In the genomic region with DNA sequence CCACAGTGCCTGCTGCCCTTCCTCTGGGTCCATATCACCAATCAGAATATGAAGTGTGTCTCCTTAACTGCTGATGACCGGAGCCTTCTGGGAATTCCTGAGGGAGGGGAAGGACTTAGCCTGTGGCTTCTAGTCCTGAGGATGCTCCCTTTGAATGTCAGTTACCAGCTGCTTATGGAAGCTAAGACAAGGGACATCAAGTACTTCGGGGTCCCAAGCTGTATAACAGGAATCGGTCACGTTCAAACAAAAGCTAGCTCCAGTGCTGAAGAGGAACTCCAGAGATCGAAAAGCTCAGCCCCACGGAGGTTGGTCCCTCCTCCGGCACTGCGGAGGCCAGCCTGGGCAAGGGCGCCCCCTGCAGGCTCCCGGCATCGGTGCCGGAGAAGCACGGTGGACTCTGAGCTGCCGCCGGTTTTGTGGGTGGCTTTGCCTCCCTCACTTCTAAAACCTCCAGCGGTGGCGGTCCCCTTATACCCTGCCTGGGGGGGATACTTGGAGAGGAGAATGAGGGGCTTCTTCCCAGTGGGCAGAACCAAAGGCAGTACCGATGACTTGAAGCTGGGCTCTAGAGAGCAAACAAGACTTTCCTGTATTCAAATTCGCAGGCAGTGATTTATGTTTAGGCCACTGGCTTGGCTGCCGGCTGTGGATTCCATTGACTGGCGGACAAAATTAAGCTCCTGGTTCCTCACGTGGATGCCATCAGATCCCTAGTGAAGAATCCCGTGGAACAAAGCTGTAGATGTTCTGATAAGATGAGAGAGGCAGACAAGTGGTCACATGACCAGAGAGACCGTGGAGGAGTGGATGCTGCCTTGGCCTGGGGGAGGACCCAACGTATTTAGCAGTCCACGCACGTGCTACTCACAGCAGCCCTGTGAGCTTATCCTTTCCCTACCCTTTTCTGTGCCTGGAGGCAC, we compare ENCODE assay signal across 8 cellular contexts. TPM values are rescaled to one million over a fixed set of nuclear protein-coding genes. Genes with fewer than 3 reads are reported as not detected.
DNase-seq lines count a peak whose midpoint lies in the region; ATAC-seq and TF ChIP-seq lines count a peak whose summit lies in the region.

No MANE protein-coding gene starts in this region.

- peak overlapping the region; percentile 70 for H3K4me3 Mint-ChIP-seq in activated naive CD8-positive, alpha-beta T cell treated with anti-CD3 and anti-CD28 coated beads, Interleukin-2, amount 50 U/mL, for 24 hours

- CTCF ChIA-PET in HCT116 (lab: Charles Lee): interaction anchor here (0.6 to 3.0 kb wide), 52 partner anchors 9 to 763 kb away, joined by 3 to 59 read pairs (median 4); a partner anchor contains a TSS

- ATAC-seq in HCT116 (peak; percentile 96), heart left ventricle (peak; percentile 94 to 99 (median 99))
- peak; percentile 99 for ATAC-seq in activated naive CD8-positive, alpha-beta T cell treated with anti-CD3 and anti-CD28 coated beads, Interleukin-2, amount 50 U/mL, for 24 hours

- H3K9me2 ChIP-seq in HCT116 (ENCODE audit: insufficient read depth) (no peaks in the 10 kb centered on the region), SU-DHL-6 (replicated peaks; ENCODE audit: insufficient read depth, low read length) (no peaks in the 10 kb centered on the region)

- H3K36me3 ChIP-seq in HCT116 (ENCODE audit: control insufficient read depth in 1 of 2, insufficient read depth in 2 of 2, low read length in 2 of 2): no peaks in the 10 kb centered on the region
- no peaks in the 10 kb centered on the region for H3K36me3 ChIP-seq in SU-DHL-6 (ENCODE audit: low read length)
- H3K36me3 ChIP-seq in heart left ventricle: no peaks in the 10 kb centered on the region
- no peaks in the 10 kb centered on the region for H3K36me3 ChIP-seq in trophoblast cell (ENCODE audit: control insufficient read depth in 1 of 2, insufficient read depth in 2 of 2, low read length in 2 of 2)
- H3K36me3 ChIP-seq in tibial nerve: no peaks in the 10 kb centered on the region

- 2 to 6% (median 4%) methylated on average over 25 to 27 of the region's 27 CpGs for WGBS in heart left ventricle, 4 donors
- WGBS in trophoblast cell (ENCODE audit: extremely low coverage, insufficient coverage, insufficient read length): no CpG with 5 or more reads among the region's 27 CpGs
- 1 to 2% methylated on average over 24 of the region's 27 CpGs for WGBS in tibial nerve, 2 donors

- H3K27me3 Mint-ChIP-seq in activated naive CD8-positive, alpha-beta T cell treated with anti-CD3 and anti-CD28 coated beads, Interleukin-2, amount 50 U/mL, for 24 hours: peaks cover 17% of the 10 kb centered on the region

- no peaks in the 10 kb centered on the region for H3F3A ChIP-seq in SU-DHL-6 (ENCODE audit: insufficient read depth)

- peak; percentile 97 for TF ChIP-seq RAD21 in HCT116 (IDR thresholded peaks at IDR 0.05; ENCODE audit: low read depth)

- BruUV-seq in HCT116 (replicated peaks; lab: Mats Ljungman, UMichigan): TSS peak; percentile 59

- H3K18ac ChIP-seq in trophoblast cell (ENCODE audit: low read length): no peak overlapping the region

- no peaks in the 10 kb centered on the region for H3K9me3 ChIP-seq in HCT116 (ENCODE audit: control insufficient read depth in 1 of 2, insufficient read depth in 1 of 2, low read depth in 1 of 2, low read length in 2 of 2)
- H3K9me3 ChIP-seq in SU-DHL-6 (ENCODE audit: insufficient read depth, low read length): no peaks in the 10 kb centered on the region
- H3K9me3 ChIP-seq in heart left ventricle: no peaks in the 10 kb centered on the region
- no peaks in the 10 kb centered on the region for H3K9me3 ChIP-seq in trophoblast cell (ENCODE audit: insufficient read depth, low read depth, low read length)
- no peaks in the 10 kb centered on the region for H3K9me3 ChIP-seq in tibial nerve

- H3K14ac ChIP-seq in trophoblast cell (ENCODE audit: low read length): no peak overlapping the region

- no peaks in the 10 kb centered on the region for H3K36me3 Mint-ChIP-seq in activated naive CD8-positive, alpha-beta T cell treated with anti-CD3 and anti-CD28 coated beads, Interleukin-2, amount 50 U/mL, for 24 hours (ENCODE audit: low read depth)

- H4K12ac ChIP-seq in trophoblast cell (ENCODE audit: low read depth, low read length): no peak overlapping the region

- intact Hi-C loops in HCT116 (cut with micrococcal nuclease) (loop anchor here (1.0 to 10.0 kb wide), 4 partner anchors 238 to 493 kb away; a partner anchor contains a TSS), heart left ventricle (cut with DNase I) (loop anchor here (1.0 to 10.0 kb wide), 11 partner anchors 95 to 763 kb away; a partner anchor contains a TSS)

- POLR2A ChIA-PET in HCT116 (lab: Charles Lee): interaction anchor here (0.6 to 3.2 kb wide), 10 partner anchors 10 to 329 kb away, joined by 3 to 12 read pairs (median 7); a partner anchor contains a TSS

- H2BK120ac ChIP-seq in trophoblast cell (ENCODE audit: insufficient read depth, low read length, poor library complexity): peak overlapping the region; percentile 20

- no peak overlapping the region for H3K23ac ChIP-seq in trophoblast cell (ENCODE audit: low read length)

- H3K4me2 ChIP-seq in HCT116 (ENCODE audit: low read length) (peak overlapping the region; percentile 75), SU-DHL-6 (ENCODE audit: low read depth, low read length, poor library complexity, severe bottlenecking) (peak overlapping the region; percentile 48), trophoblast cell (ENCODE audit: low read length) (peak overlapping the region; percentile 73)

- peak; percentile 93 to 99 (median 99) for TF ChIP-seq CTCF in HCT116 (IDR thresholded peaks at IDR 0.05 in 2 of 3, conservative IDR thresholded peaks at IDR 0.05 in 1 of 3; ENCODE audit: borderline replicate concordance in 1 of 3, insufficient read depth in 1 of 3, low read depth in 2 of 3, low read length in 2 of 3)
- TF ChIP-seq CTCF in SU-DHL-6 (IDR thresholded peaks at IDR 0.05; ENCODE audit: insufficient read depth, low read length, poor library complexity, severe bottlenecking): peak; percentile 100
- peak; percentile 96 to 100 (median 99) for TF ChIP-seq CTCF in heart left ventricle (IDR thresholded peaks at IDR 0.05)
- TF ChIP-seq CTCF in tibial nerve (IDR thresholded peaks at IDR 0.05): peak; percentile 93 to 98 (median 96)

- H3K27me3 ChIP-seq in HCT116 (ENCODE audit: insufficient read depth, low read length) (no peaks in the 10 kb centered on the region), SU-DHL-6 (ENCODE audit: low read length) (no peaks in the 10 kb centered on the region), heart left ventricle (peaks cover 0 to 4% (median 0%) of the 10 kb centered on the region in 9 donors), trophoblast cell (ENCODE audit: insufficient read depth, low read length) (no peaks in the 10 kb centered on the region), tibial nerve (no peaks in the 10 kb centered on the region)

- peaks cover 11% of the 10 kb centered on the region for H3K4me1 Mint-ChIP-seq in activated naive CD8-positive, alpha-beta T cell treated with anti-CD3 and anti-CD28 coated beads, Interleukin-2, amount 50 U/mL, for 24 hours

- TF ChIP-seq POLR2A in HCT116 (IDR thresholded peaks at IDR 0.05; ENCODE audit: borderline replicate concordance, extremely low read depth, insufficient read depth, insufficient read length) (no peak), heart left ventricle (IDR thresholded peaks at IDR 0.05) (peak in 1 of 2 donors; percentile 24), tibial nerve (IDR thresholded peaks at IDR 0.05) (no peak)

- H3K79me2 ChIP-seq in HCT116 (ENCODE audit: insufficient read depth, low read length) (no peaks in the 10 kb centered on the region), SU-DHL-6 (ENCODE audit: insufficient read depth, low read length) (no peaks in the 10 kb centered on the region), trophoblast cell (ENCODE audit: control insufficient read depth, insufficient read depth, low read length, poor library complexity) (no peaks in the 10 kb centered on the region)

- H4K91ac ChIP-seq in trophoblast cell (ENCODE audit: low read depth, low read length): no peak overlapping the region

- peaks cover 5% of the 10 kb centered on the region for H3K79me1 ChIP-seq in trophoblast cell (ENCODE audit: low read length)

- H4K20me1 ChIP-seq in HCT116 (ENCODE audit: insufficient read depth) (no peaks in the 10 kb centered on the region), SU-DHL-6 (ENCODE audit: low read depth, low read length) (no peaks in the 10 kb centered on the region)

- no peaks in the 10 kb centered on the region for H3K9me3 Mint-ChIP-seq in activated naive CD8-positive, alpha-beta T cell treated with anti-CD3 and anti-CD28 coated beads, Interleukin-2, amount 50 U/mL, for 24 hours

- H2BK5ac ChIP-seq in trophoblast cell (ENCODE audit: low read depth, low read length, poor library complexity): peak overlapping the region; percentile 42

- peak overlapping the region; percentile 82 for H2AFZ ChIP-seq in HCT116 (ENCODE audit: low read depth, low read length, poor library complexity, severe bottlenecking)
- peak overlapping the region; percentile 82 for H2AFZ ChIP-seq in SU-DHL-6 (ENCODE audit: low read depth, low read length, severe bottlenecking)
- H2AFZ ChIP-seq in trophoblast cell (ENCODE audit: insufficient read depth, low read length, poor library complexity): peak overlapping the region; percentile 88

- H3K4ac ChIP-seq in trophoblast cell (ENCODE audit: low read depth, low read length): no peak overlapping the region

- RAD21 ChIA-PET in HCT116 (lab: Charles Lee; ENCODE audit: low non-redundant PET in 1 of 2, low total read pairs in 2 of 2, uncharacterized antibody in 2 of 2, unreplicated experiment in 2 of 2): interaction anchor here (0.5 to 1.8 kb wide), 10 partner anchors 16 to 380 kb away, joined by 3 to 18 read pairs (median 4); a partner anchor contains a TSS

- no peak overlapping the region for H2BK12ac ChIP-seq in trophoblast cell (ENCODE audit: low read length)

- TF ChIP-seq EP300 in tibial nerve (IDR thresholded peaks at IDR 0.05): peak in 1 of 2 donors; percentile 24

- H3K27ac Mint-ChIP-seq in activated naive CD8-positive, alpha-beta T cell treated with anti-CD3 and anti-CD28 coated beads, Interleukin-2, amount 50 U/mL, for 24 hours: no peak overlapping the region

- DNase-seq in EL (peak; percentile 80), HCT116 (ENCODE audit: low read depth, low spot score) (peak; percentile 64), NCI-H1092 treated with DMSO at 0.1 percent for 48 hours (lab: John Stamatoyannopoulos, UW) (peak; percentile 75), heart left ventricle (peak; percentile 82 to 92 (median 84)), trophoblast cell (peak; percentile 63 to 79), tibial nerve (ENCODE audit: low spot score in 2 of 2) (peak; percentile 70 to 81)
- DNase-seq in activated naive CD8-positive, alpha-beta T cell treated with anti-CD3 and anti-CD28 coated beads, Interleukin-2, amount 50 U/mL, for 24 hours: peak; percentile 92

- H2AK5ac ChIP-seq in trophoblast cell (ENCODE audit: low read length): no peak overlapping the region

- peak overlapping the region; percentile 80 for H4K8ac ChIP-seq in trophoblast cell (ENCODE audit: low read depth, low read length)

- peak overlapping the region; percentile 18 for H3K27ac ChIP-seq in HCT116 (ENCODE audit: low read depth, low read length)
- no peak overlapping the region for H3K27ac ChIP-seq in SU-DHL-6 (ENCODE audit: low read depth, low read length)
- H3K27ac ChIP-seq in heart left ventricle: peak overlapping the region in 9 of 12 donors; percentile 31 to 73 (median 45)
- no peak overlapping the region for H3K27ac ChIP-seq in trophoblast cell (ENCODE audit: low read depth, low read length)
- H3K27ac ChIP-seq in tibial nerve: peak overlapping the region; percentile 46 to 75 (median 68)

- H3K4me3 ChIP-seq in HCT116 (replicated peaks in 1 of 2; ENCODE audit: low read depth in 1 of 2, low read length in 2 of 2) (peak overlapping the region; percentile 55 to 58), SU-DHL-6 (ENCODE audit: insufficient read depth, low read length, poor library complexity, severe bottlenecking) (peak overlapping the region; percentile 36), heart left ventricle (peak overlapping the region; percentile 13 to 76 (median 53)), trophoblast cell (ENCODE audit: low read depth, low read length) (peak overlapping the region; percentile 48), tibial nerve (peak overlapping the region; percentile 28 to 53 (median 40))

- H3K9ac ChIP-seq in HCT116 (ENCODE audit: low read length): peak overlapping the region; percentile 42
- peak overlapping the region; percentile 24 for H3K9ac ChIP-seq in SU-DHL-6 (ENCODE audit: low read length)
- no peak overlapping the region for H3K9ac ChIP-seq in trophoblast cell (ENCODE audit: low read length)

- peaks cover 9 to 16% of the 10 kb centered on the region in 2 experiments; a peak in 3 of 4 replicates for H3K4me1 ChIP-seq in HCT116 (ENCODE audit: control insufficient read depth in 1 of 2, insufficient read depth in 2 of 2, low read length in 2 of 2)
- H3K4me1 ChIP-seq in heart left ventricle: peaks cover 0 to 14% (median 4%) of the 10 kb centered on the region in 12 donors
- H3K4me1 ChIP-seq in trophoblast cell (ENCODE audit: control insufficient read depth in 1 of 2, insufficient read depth in 2 of 2, low read length in 2 of 2): no peaks in the 10 kb centered on the region
- peaks cover 0 to 14% (median 1%) of the 10 kb centered on the region in 4 donors for H3K4me1 ChIP-seq in tibial nerve

RNA-seq across cellular contexts. Expression of a gene that starts 16.2 kb away (rescaled TPM):
- 20.5 TPM for total RNA-seq in HCT116 (2021; ENCODE audit: unreplicated experiment)
- 6.5 and 7.8 TPM in 2 replicates for polyA plus RNA-seq in HCT116 (2012)
- total RNA-seq in heart left ventricle: 10 to 100 TPM; 27.3 to 35.9 (median 30.2) TPM
- polyA plus RNA-seq in heart left ventricle: 10 to 100 TPM in 1 of 2 donors, 1 to 10 TPM in 1; 9.9 to 12.1 TPM
- polyA plus RNA-seq in trophoblast cell (2013): 8.4 and 8.5 TPM in 2 replicates
- total RNA-seq in tibial nerve: 10 to 100 TPM; 29.2 to 39.5 (median 30.6) TPM

Comparison
In these comparisons a context has a peak if more than half of its experiments do, and no peak if none do; other contexts are left out.
1. H3K27ac ChIP-seq: peak in HCT116 (single experiment), heart left ventricle (9 of 12) and tibial nerve (4 of 4); none in SU-DHL-6 (single experiment) and trophoblast cell (single experiment).
2. Peak in every context shown above with its lines, with median percentiles within 50 percentile points of each other: DNase-seq, ATAC-seq, H2AFZ ChIP-seq, H3K4me2 ChIP-seq, H3K4me3 ChIP-seq and CTCF ChIP-seq.